1 cellular context compared by ENCODE assay signal in genomic region chr21:33383056-33383888, GRCh38.
TF ChIP-seq lines count a peak whose summit lies in the region.

No MANE protein-coding gene starts in this region.

TF ChIP-seq in HepG2, 621 proteins besides CTCF, POLR2A, EP300 and RAD21 (continued from another document and continues in another):
- TF ChIP-seq ZBTB44 (CRISPR knock-in tag; IDR thresholded peaks at IDR 0.05) (no peak), TCF7 (IDR thresholded peaks at IDR 0.05; ENCODE audit: low read depth) (0 out of 2 replicates have a peak, but pooled peaks have one; percentile 20), NCOA5 (CRISPR knock-in tag; IDR thresholded peaks at IDR 0.05) (no peak), REXO4 (CRISPR knock-in tag; IDR thresholded peaks at IDR 0.05; ENCODE audit: borderline replicate concordance) (no peak), THRA (CRISPR knock-in tag; IDR thresholded peaks at IDR 0.05; ENCODE audit: borderline replicate concordance) (peak; percentile 70; the same call in 1 of the 2 replicates), REPIN1 (CRISPR knock-in tag; IDR thresholded peaks at IDR 0.05; ENCODE audit: borderline replicate concordance, low read depth) (no peak), ZGPAT (CRISPR knock-in tag; IDR thresholded peaks at IDR 0.05) (peak; percentile 83), HNF1B (CRISPR knock-in tag; IDR thresholded peaks at IDR 0.05) (peak; percentile 98), YEATS2 (CRISPR knock-in tag; IDR thresholded peaks at IDR 0.05; ENCODE audit: borderline replicate concordance) (peak; percentile 27; the same call in 1 of the 2 replicates), ZNF691 (CRISPR knock-in tag; IDR thresholded peaks at IDR 0.05; ENCODE audit: borderline replicate concordance, low read depth) (peak; percentile 63; the same call in 1 of the 2 replicates), ZNF776 (CRISPR knock-in tag; IDR thresholded peaks at IDR 0.05) (no peak), BHLHE40 (IDR thresholded peaks at IDR 0.05; ENCODE audit: low read length) (peak; percentile 83), TEAD3 (CRISPR knock-in tag; optimal IDR thresholded peaks at IDR 0.05; ENCODE audit: borderline replicate concordance) (peak; percentile 48), ZSCAN9 (CRISPR knock-in tag; IDR thresholded peaks at IDR 0.05; ENCODE audit: borderline replicate concordance) (no peak), ZNF136 (CRISPR knock-in tag; IDR thresholded peaks at IDR 0.05; ENCODE audit: low read depth) (no peak), SP140L (CRISPR knock-in tag; IDR thresholded peaks at IDR 0.05; ENCODE audit: borderline replicate concordance) (no peak), IRF2 (CRISPR knock-in tag; IDR thresholded peaks at IDR 0.05) (no peak), ZXDC (CRISPR knock-in tag; IDR thresholded peaks at IDR 0.05) (no peak), MYPOP (CRISPR knock-in tag; IDR thresholded peaks at IDR 0.05) (peak; percentile 68), ZNF609 (CRISPR knock-in tag; IDR thresholded peaks at IDR 0.05; ENCODE audit: borderline replicate concordance) (peak; percentile 24; the same call in 1 of the 2 replicates), RNF219 (CRISPR knock-in tag; IDR thresholded peaks at IDR 0.05) (no peak), PITX1 (CRISPR knock-in tag; IDR thresholded peaks at IDR 0.05) (peak; percentile 94), HOXA9 (CRISPR knock-in tag; IDR thresholded peaks at IDR 0.05; ENCODE audit: borderline replicate concordance) (no peak), POLR2G (IDR thresholded peaks at IDR 0.05; ENCODE audit: low read depth, low read length) (peak; percentile 62; the same call in 1 of the 2 replicates), ZFY (CRISPR knock-in tag; IDR thresholded peaks at IDR 0.05) (peak; percentile 44), POLR2AphosphoS5 (IDR thresholded peaks at IDR 0.05; ENCODE audit: low read depth, low read length) (peak; percentile 54; the same call in 1 of the 2 replicates), ZNF503 (CRISPR knock-in tag; IDR thresholded peaks at IDR 0.05) (peak; percentile 59; the same call in 1 of the 2 replicates), ZNF276 (CRISPR knock-in tag; IDR thresholded peaks at IDR 0.05; ENCODE audit: low read depth) (no peak), GATA4 (IDR thresholded peaks at IDR 0.05; ENCODE audit: borderline replicate concordance, low read depth) (no peak), GPN1 (CRISPR knock-in tag; IDR thresholded peaks at IDR 0.05; ENCODE audit: borderline replicate concordance) (no peak), CBFB (CRISPR knock-in tag; IDR thresholded peaks at IDR 0.05) (0 out of 2 replicates have a peak, but pooled peaks have one; percentile 21), ZNF264 (CRISPR knock-in tag; IDR thresholded peaks at IDR 0.05) (peak; percentile 42), ZNF350 (CRISPR knock-in tag; IDR thresholded peaks at IDR 0.05; ENCODE audit: borderline replicate concordance, low read depth) (peak; percentile 70), ZNF709 (CRISPR knock-in tag; IDR thresholded peaks at IDR 0.05) (no peak)
